ENCODE assay signal across 8 cellular contexts in the genomic region with DNA sequence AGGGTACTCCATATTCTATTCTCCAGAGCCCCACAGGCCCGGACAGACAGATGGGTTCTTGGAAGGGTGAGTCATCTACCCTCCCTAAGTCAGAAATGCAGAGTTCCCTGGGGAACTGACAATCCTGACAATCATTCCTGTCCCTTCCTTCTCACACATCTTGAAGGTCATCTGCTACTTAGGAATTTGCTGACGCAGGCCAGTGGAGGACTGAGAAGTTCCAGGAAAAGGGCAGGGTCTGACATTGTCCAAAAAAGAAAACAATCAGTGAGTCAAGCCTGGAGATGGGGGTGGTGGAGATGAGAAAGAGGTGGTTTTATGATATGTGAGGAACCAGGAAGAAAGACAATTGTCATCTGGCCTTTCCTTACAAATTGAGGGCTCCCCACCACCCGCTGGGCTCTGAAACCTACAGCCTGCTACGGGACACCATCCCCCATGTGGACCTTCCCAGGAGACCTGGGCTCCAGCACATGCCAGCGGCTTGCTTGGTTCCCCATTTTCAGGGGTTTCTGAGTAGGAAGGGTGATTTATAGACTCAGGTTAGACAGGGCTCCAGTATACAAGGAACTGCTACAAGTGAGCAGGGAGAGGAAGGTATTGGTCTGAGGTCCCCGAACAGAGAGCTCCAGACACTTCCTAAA. TPM values are rescaled to one million over a fixed set of nuclear protein-coding genes. Genes with fewer than 3 reads are reported as not detected.
DNase-seq lines count a peak whose midpoint lies in the region; ATAC-seq and TF ChIP-seq lines count a peak whose summit lies in the region.

No MANE protein-coding gene starts in this region.

- H3K36me3 ChIP-seq in HEK293 (ENCODE audit: control insufficient read depth in 2 of 2, insufficient read depth in 1 of 2, low read length in 2 of 2) = peaks cover 0 to 41% of the 10 kb centered on the region in 2 experiments; a peak in 1 of 3 replicates
- H3K36me3 ChIP-seq in RWPE2 (ENCODE audit: low read depth) = peaks cover 76% of the 10 kb centered on the region

- H3K9me3 ChIP-seq in HEK293 (ENCODE audit: control insufficient read depth, insufficient read depth, low read depth, low read length) (no peaks in the 10 kb centered on the region), RWPE2 (ENCODE audit: severe bottlenecking) (no peaks in the 10 kb centered on the region)

- H3K4me1 Mint-ChIP-seq in effector memory CD8-positive, alpha-beta T cell (ENCODE audit: low read depth in 2 of 2) = peaks cover 23 to 26% of the 10 kb centered on the region in 2 donors

- CTCF ChIA-PET in HEK293 (lab: Yijun Ruan, JAX) = interaction anchor here (0.7 to 0.9 kb wide), 3 partner anchors 8 to 19 kb away, joined by 3 to 5 read pairs (median 3); no protein-coding TSS in a partner anchor

- H3K27ac Mint-ChIP-seq in effector memory CD8-positive, alpha-beta T cell = peak overlapping the region in 1 of 2 donors; percentile 32

- no peak for TF ChIP-seq CTCF in HEK293 (tag by site-specific recombination; IDR thresholded peaks at IDR 0.05)
- no peak for TF ChIP-seq CTCF in RWPE2 (IDR thresholded peaks at IDR 0.05; ENCODE audit: poor library complexity, severe bottlenecking)
- TF ChIP-seq CTCF in fibroblast of the aortic adventitia (IDR thresholded peaks at IDR 0.05; ENCODE audit: insufficient read depth, low read length) = no peak

- H3K4me1 ChIP-seq in HEK293 (ENCODE audit: control insufficient read depth, insufficient read depth, low read length) (peaks cover 4% of the 10 kb centered on the region), RWPE2 (ENCODE audit: insufficient read depth, poor library complexity, severe bottlenecking) (peaks cover 83% of the 10 kb centered on the region)

- no peak overlapping the region for H3K4me3 Mint-ChIP-seq in effector memory CD8-positive, alpha-beta T cell

- POLR2A ChIA-PET in HEK293 (lab: Yijun Ruan, JAX) = interaction anchor here (2.5 kb wide), 1 partner anchor 13 kb away, joined by 15 read pairs; a partner anchor contains a TSS

- DNase-seq in RWPE2 (ENCODE audit: low spot score) = no peak
- DNase-seq in fibroblast of the aortic adventitia (ENCODE audit: low read depth) = peak; percentile 96
- peak; percentile 94 for DNase-seq in skeletal muscle cell (ENCODE audit: low read depth)
- DNase-seq in NCI-H526 treated with DMSO at 0.1 percent for 48 hours (lab: John Stamatoyannopoulos, UW) = no peak
- no peak for DNase-seq in effector memory CD8-positive, alpha-beta T cell

- H3K36me3 Mint-ChIP-seq in effector memory CD8-positive, alpha-beta T cell (ENCODE audit: insufficient read depth) = peaks cover 3% of the 10 kb centered on the region

- no peaks in the 10 kb centered on the region for H3K9me3 Mint-ChIP-seq in effector memory CD8-positive, alpha-beta T cell

- H3K4me3 ChIP-seq in HEK293 (ENCODE audit: low read depth, low read length) = no peak overlapping the region
- no peak overlapping the region for H3K4me3 ChIP-seq in RWPE2 (ENCODE audit: severe bottlenecking)
- H3K4me3 ChIP-seq in fibroblast of the aortic adventitia (ENCODE audit: low read depth, low read length) = no peak overlapping the region
- H3K4me3 ChIP-seq in skeletal muscle cell (ENCODE audit: low read depth, low read length) = no peak overlapping the region

- no peak overlapping the region for H3K27ac ChIP-seq in HEK293 (ENCODE audit: extremely low read depth, low read depth, low read length)
- H3K27ac ChIP-seq in RWPE2 (ENCODE audit: poor library complexity, severe bottlenecking) = peak overlapping the region; percentile 91

- no peaks in the 10 kb centered on the region for H3K27me3 Mint-ChIP-seq in effector memory CD8-positive, alpha-beta T cell

- ATAC-seq in RWPE2 (ENCODE audit: low read depth) (peak; percentile 75), GM19452 (IDR thresholded peaks at IDR 0.05; ENCODE audit: unreplicated experiment) (no peak), HG03135 (IDR thresholded peaks at IDR 0.05; ENCODE audit: unreplicated experiment) (no peak)
- no peak for ATAC-seq in effector memory CD8-positive, alpha-beta T cell (replicated peaks)

- H3K27me3 ChIP-seq in RWPE2 (ENCODE audit: insufficient read depth, poor library complexity, severe bottlenecking) = no peaks in the 10 kb centered on the region

TF ChIP-seq in HEK293, 187 proteins besides CTCF, POLR2A, EP300 and RAD21:
- 0 out of 2 replicates have a peak, but pooled peaks have one; percentile 21 for TF ChIP-seq ZNF600 (tag by site-specific recombination; IDR thresholded peaks at IDR 0.05)
- no peak for TF ChIP-seq ZNF664 (tag by site-specific recombination; IDR thresholded peaks at IDR 0.05)
- no peak for TF ChIP-seq ZNF830 (tag by site-specific recombination; IDR thresholded peaks at IDR 0.05; ENCODE audit: low read depth)

RNA-seq across cellular contexts. Expression of a gene that starts 12.9 kb away (rescaled TPM):
- 175 and 1,509 TPM in 2 replicates for total RNA-seq in fibroblast of the aortic adventitia (ENCODE audit: low replicate concordance)

RNA-seq across cellular contexts. Expression of a gene that starts 22.7 kb away (rescaled TPM):
- not detected in 2 replicates for total RNA-seq in fibroblast of the aortic adventitia (ENCODE audit: low replicate concordance)

RNA-seq across cellular contexts. Expression of a gene that starts 51.0 kb away (rescaled TPM):
- 43.7 and 52.1 TPM in 2 replicates for total RNA-seq in fibroblast of the aortic adventitia (ENCODE audit: low replicate concordance)

Comparison
In these comparisons a context has a peak if more than half of its experiments do, and no peak if none do; other contexts are left out.
1. DNase-seq: peak in fibroblast of the aortic adventitia (single experiment) and skeletal muscle cell (single experiment); none in RWPE2 (single experiment), NCI-H526 treated with DMSO at 0.1 percent for 48 hours (single experiment) and effector memory CD8-positive, alpha-beta T cell (0 of 3).